In the genomic region with DNA sequence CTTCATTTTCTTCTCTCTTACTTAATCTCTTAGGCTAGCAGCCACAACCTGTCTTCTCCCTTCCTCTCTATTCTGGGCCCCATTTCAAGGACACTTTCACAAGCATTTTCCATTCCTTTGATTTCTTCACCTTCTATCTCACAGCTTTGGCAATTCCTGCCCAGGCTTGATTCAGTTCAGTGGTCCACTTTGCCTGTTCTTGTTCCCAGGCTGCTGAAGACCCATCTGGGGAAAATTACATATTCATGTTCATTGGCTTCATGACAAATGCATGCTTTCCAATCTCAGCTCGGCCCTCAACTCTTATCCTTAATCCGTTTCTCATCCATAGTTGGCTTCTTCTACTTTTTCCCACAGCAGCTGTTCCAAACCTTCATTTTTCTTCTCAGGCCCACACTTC, we compare ENCODE assay signal across 18 cellular contexts. TPM values are rescaled to one million over a fixed set of nuclear protein-coding genes. Genes with fewer than 3 reads are reported as not detected.
DNase-seq lines count a peak whose midpoint lies in the region; ATAC-seq and TF ChIP-seq lines count a peak whose summit lies in the region.
"Had no signal": no experiment of that assay in that cellular context is flagged by ENCODE, and none has a peak within 500 bp of the region (broad histone marks: within the 10 kb centered on the region; RNA-seq: fewer than 3 reads in every experiment).

No MANE protein-coding gene starts in this region.

- H4K20me1 ChIP-seq in PC-3 (ENCODE audit: low read length) = no peaks in the 10 kb centered on the region

- H3K4me3 ChIP-seq in PC-3 (ENCODE audit: low read length) (no peak overlapping the region), uterus (no peak overlapping the region)

- H3F3A ChIP-seq in PC-3 (ENCODE audit: low read length, unreplicated experiment) = no peaks in the 10 kb centered on the region

- H3K27ac Mint-ChIP-seq in central memory CD8-positive, alpha-beta T cell (ENCODE audit: low read depth) = peak overlapping the region; percentile 16
- peak overlapping the region in 2 of 3 experiments; percentile 58 to 64 for H3K27ac Mint-ChIP-seq in nephron
- H3K27ac Mint-ChIP-seq: CD14-positive monocyte had no signal

- H3K4me2 ChIP-seq in PC-3 (ENCODE audit: low read length) = no peak overlapping the region
- H3K4me2 ChIP-seq: KMS-11 had no signal

- no peak overlapping the region for H3K4me3 Mint-ChIP-seq in central memory CD8-positive, alpha-beta T cell
- no peak overlapping the region for H3K4me3 Mint-ChIP-seq in nephron
- H3K4me3 Mint-ChIP-seq: CD14-positive monocyte had no signal

- POLR2A ChIA-PET in PC-3 (lab: Charles Lee; ENCODE audit: unreplicated experiment) = no interaction called here

- no peaks in the 10 kb centered on the region for H3K4me1 Mint-ChIP-seq in central memory CD8-positive, alpha-beta T cell
- peaks cover 24% of the 10 kb centered on the region for H3K4me1 Mint-ChIP-seq in nephron

- no peaks in the 10 kb centered on the region for H3K27me3 ChIP-seq in PC-3 (ENCODE audit: low read length)
- H3K27me3 ChIP-seq in uterus = no peaks in the 10 kb centered on the region

- intact Hi-C loops in PC-3 (cut with micrococcal nuclease) (loop anchor here (1.0 to 5.0 kb wide), 3 partner anchors 57 to 177 kb away; no protein-coding TSS in a partner anchor), uterus (cut with DNase I; ENCODE audit: low total_unique reads) (no loop called here)

- no peak for TF ChIP-seq POLR2A in uterus (IDR thresholded peaks at IDR 0.05)

- no peaks in the 10 kb centered on the region for H3K79me2 ChIP-seq in PC-3 (ENCODE audit: low read length)

- H3K9me3 Mint-ChIP-seq in central memory CD8-positive, alpha-beta T cell = no peaks in the 10 kb centered on the region
- peaks cover 6% of the 10 kb centered on the region for H3K9me3 Mint-ChIP-seq in nephron

- no peak overlapping the region for H3K27ac ChIP-seq in PC-3 (ENCODE audit: low read length)
- H3K27ac ChIP-seq in uterus = no peak overlapping the region
- H3K27ac ChIP-seq: KMS-11 had no signal

- BruUV-seq in PC-3 (replicated peaks; lab: Mats Ljungman, UMichigan) = no TSS peak

- ATAC-seq in PC-3 (no peak), HG02571 (IDR thresholded peaks at IDR 0.05; ENCODE audit: unreplicated experiment) (no peak), HG02885 (IDR thresholded peaks at IDR 0.05; ENCODE audit: poor library complexity, unreplicated experiment) (no peak)
- ATAC-seq in central memory CD8-positive, alpha-beta T cell (replicated peaks; ENCODE audit: extremely low read depth, poor library complexity, severe bottlenecking) = no peak

- DNase-seq in PC-3 (no peak), uterus (peak; percentile 30 to 43)
- no peak for DNase-seq in central memory CD8-positive, alpha-beta T cell (ENCODE audit: low spot score in 2 of 2)
- DNase-seq in activated CD4-positive, CD25-positive, alpha-beta regulatory T cell (lab: John Stamatoyannopoulos, UW) = no peak
- DNase-seq: NCI-H187; NCI-H2107; NCI-H510A; NCI-H748 treated with DMSO at 0.1 percent for 48 hours; NK-92 treated with Interleukin-12 subunit alpha and Interleukin-12 subunit beta, amount 100 ng/mL, for 24 hours; SIG-M5 had no signal

- CTCF ChIA-PET in PC-3 (lab: Charles Lee) = no interaction called here

- no peaks in the 10 kb centered on the region for H3K36me3 Mint-ChIP-seq in central memory CD8-positive, alpha-beta T cell (ENCODE audit: insufficient read depth)
- H3K36me3 Mint-ChIP-seq in nephron (ENCODE audit: low read depth) = no peaks in the 10 kb centered on the region
- H3K36me3 Mint-ChIP-seq: CD14-positive monocyte had no signal

- no peaks in the 10 kb centered on the region for H3K27me3 Mint-ChIP-seq in central memory CD8-positive, alpha-beta T cell
- H3K27me3 Mint-ChIP-seq in nephron (ENCODE audit: low read depth) = no peaks in the 10 kb centered on the region

- H3K9ac ChIP-seq in PC-3 (ENCODE audit: low read length) = no peak overlapping the region
- H3K9ac ChIP-seq: KMS-11 had no signal

- no peaks in the 10 kb centered on the region for H3K9me3 ChIP-seq in PC-3 (ENCODE audit: low read length)
- no peaks in the 10 kb centered on the region for H3K9me3 ChIP-seq in uterus

- H3K36me3 ChIP-seq in PC-3 (ENCODE audit: low read depth, low read length) (no peaks in the 10 kb centered on the region), uterus (no peaks in the 10 kb centered on the region)

- no peaks in the 10 kb centered on the region for H3K9me2 ChIP-seq in PC-3 (replicated peaks; ENCODE audit: low read length)

- no peaks in the 10 kb centered on the region for H3K4me1 ChIP-seq in PC-3 (ENCODE audit: insufficient read depth, low read length)
- no peaks in the 10 kb centered on the region for H3K4me1 ChIP-seq in uterus

- H2AFZ ChIP-seq in PC-3 (ENCODE audit: low read length) = peak overlapping the region; percentile 59; the same call in 1 of the 2 replicates

- no peak for TF ChIP-seq CTCF in PC-3 (conservative IDR thresholded peaks at IDR 0.05; ENCODE audit: low read depth, low read length)
- no peak for TF ChIP-seq CTCF in nephron (IDR thresholded peaks at IDR 0.05; ENCODE audit: unreplicated experiment in 3 of 3)
- no peak for TF ChIP-seq CTCF in uterus (IDR thresholded peaks at IDR 0.05)

RNA-seq across cellular contexts. Expression of gene LPAR4, which starts 38.7 kb away (rescaled TPM):
- 1.9 TPM in 1 of 2 replicates, not detected in the other for total RNA-seq in PC-3 (2014; rRNA removed)
- 10 to 100 TPM in 1 of 4 donors, 1 to 10 TPM in 1, not detected in 2; 1.7 to 31.7 TPM for total RNA-seq in uterus
- total RNA-seq: G401, HT1080 had no signal

RNA-seq across cellular contexts. Expression of gene RTL3, which starts 49.7 kb away (rescaled TPM):
- total RNA-seq in PC-3 (2014; rRNA removed) (not detected in 2 replicates), uterus (1 to 10 TPM in 1 of 4 donors, under 1 TPM in 2, not detected in 1; 0.41 to 1.0 (median 0.88) TPM)
- total RNA-seq: G401, H4 had no signal

Comparison
In these comparisons a context has a peak if more than half of its experiments do, and no peak if none do; other contexts are left out.
1. DNase-seq: peak in uterus (2 of 2); none in PC-3 (single experiment), central memory CD8-positive, alpha-beta T cell (0 of 2) and activated CD4-positive, CD25-positive, alpha-beta regulatory T cell (0 of 4).